Comparison of ENCODE assay signal across 1 cellular context in the genomic region with DNA sequence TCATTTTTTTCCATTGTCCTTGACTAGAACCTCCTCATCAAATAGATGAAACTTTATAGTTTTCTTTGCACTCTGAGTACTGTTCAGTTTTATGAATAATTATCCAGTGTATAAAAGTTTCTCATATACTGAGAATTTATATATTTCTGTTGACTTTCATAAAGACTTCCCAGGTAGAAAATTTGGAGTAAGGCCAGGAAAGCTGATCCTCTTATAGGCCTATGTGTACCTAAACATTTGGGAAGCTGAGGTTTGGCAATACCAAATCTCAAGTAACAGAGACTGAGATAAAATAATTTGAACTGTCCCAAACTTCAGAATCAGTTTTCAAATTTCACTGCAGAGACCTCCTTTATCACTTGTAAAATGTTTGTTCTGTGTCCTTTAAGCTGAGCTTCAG.
TF ChIP-seq lines count a peak whose summit lies in the region.

No MANE protein-coding gene starts in this region.

TF ChIP-seq in HCT116, 20 proteins besides CTCF, POLR2A, EP300 and RAD21 (continued from another document):
- TF ChIP-seq ZBTB33 (IDR thresholded peaks at IDR 0.05; ENCODE audit: extremely low read depth, insufficient replicate concordance, low read length) (no peak), YY1 (IDR thresholded peaks at IDR 0.05; ENCODE audit: extremely low read depth, insufficient replicate concordance, low read depth, low read length) (no peak), EZH2 (IDR thresholded peaks at IDR 0.05) (no peak)
- TF ChIP-seq, protein P1, sequence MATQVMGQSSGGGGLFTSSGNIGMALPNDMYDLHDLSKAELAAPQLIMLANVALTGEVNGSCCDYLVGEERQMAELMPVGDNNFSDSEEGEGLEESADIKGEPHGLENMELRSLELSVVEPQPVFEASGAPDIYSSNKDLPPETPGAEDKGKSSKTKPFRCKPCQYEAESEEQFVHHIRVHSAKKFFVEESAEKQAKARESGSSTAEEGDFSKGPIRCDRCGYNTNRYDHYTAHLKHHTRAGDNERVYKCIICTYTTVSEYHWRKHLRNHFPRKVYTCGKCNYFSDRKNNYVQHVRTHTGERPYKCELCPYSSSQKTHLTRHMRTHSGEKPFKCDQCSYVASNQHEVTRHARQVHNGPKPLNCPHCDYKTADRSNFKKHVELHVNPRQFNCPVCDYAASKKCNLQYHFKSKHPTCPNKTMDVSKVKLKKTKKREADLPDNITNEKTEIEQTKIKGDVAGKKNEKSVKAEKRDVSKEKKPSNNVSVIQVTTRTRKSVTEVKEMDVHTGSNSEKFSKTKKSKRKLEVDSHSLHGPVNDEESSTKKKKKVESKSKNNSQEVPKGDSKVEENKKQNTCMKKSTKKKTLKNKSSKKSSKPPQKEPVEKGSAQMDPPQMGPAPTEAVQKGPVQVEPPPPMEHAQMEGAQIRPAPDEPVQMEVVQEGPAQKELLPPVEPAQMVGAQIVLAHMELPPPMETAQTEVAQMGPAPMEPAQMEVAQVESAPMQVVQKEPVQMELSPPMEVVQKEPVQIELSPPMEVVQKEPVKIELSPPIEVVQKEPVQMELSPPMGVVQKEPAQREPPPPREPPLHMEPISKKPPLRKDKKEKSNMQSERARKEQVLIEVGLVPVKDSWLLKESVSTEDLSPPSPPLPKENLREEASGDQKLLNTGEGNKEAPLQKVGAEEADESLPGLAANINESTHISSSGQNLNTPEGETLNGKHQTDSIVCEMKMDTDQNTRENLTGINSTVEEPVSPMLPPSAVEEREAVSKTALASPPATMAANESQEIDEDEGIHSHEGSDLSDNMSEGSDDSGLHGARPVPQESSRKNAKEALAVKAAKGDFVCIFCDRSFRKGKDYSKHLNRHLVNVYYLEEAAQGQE (IDR thresholded peaks at IDR 0.05; ENCODE audit: low read depth), result no peak
TF ChIP-seq in HCT116: peak in this region for 0.
